In the genomic region with DNA sequence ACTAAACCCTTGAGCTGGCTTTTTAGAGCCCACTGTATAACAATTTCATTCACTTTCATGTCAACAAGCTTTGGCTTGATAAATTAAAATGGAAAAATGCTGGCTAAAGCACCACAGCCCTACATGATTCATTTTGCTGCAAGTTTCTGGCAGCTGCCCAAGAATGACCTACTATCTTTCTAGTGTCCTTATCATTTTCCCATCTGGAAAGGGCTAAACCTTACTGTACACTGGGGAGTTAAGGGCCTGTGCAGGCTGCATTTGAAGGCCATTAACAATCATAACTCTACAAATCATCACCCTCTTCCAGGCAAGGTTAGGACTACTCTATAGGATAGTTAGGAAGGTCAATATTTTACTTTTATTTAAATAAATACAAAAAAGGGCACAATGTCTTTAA, we compare ENCODE assay signal across 8 cellular contexts.
A peak's percentile ranks its signal among the peaks of the same experiment; 100 is the strongest.
DNase-seq lines count a peak whose midpoint lies in the region; TF ChIP-seq lines count a peak whose summit lies in the region.

No MANE protein-coding gene starts in this region.

- no peak overlapping the region for H3K4me3 ChIP-seq in lower leg skin (ENCODE audit: low read depth, poor library complexity, severe bottlenecking)
- H3K4me3 ChIP-seq in vagina: no peak overlapping the region

- no peaks in the 10 kb centered on the region for H3K9me3 ChIP-seq in vagina

- intact Hi-C loops in lower leg skin (cut with DNase I; ENCODE audit: low total_unique reads) (no loop called here), vagina (cut with DNase I) (no loop called here)

- TF ChIP-seq CTCF in lower leg skin (IDR thresholded peaks at IDR 0.05): no peak
- TF ChIP-seq CTCF in vagina (IDR thresholded peaks at IDR 0.05): no peak

- no peak for TF ChIP-seq POLR2A in lower leg skin (IDR thresholded peaks at IDR 0.05)
- no peak for TF ChIP-seq POLR2A in vagina (IDR thresholded peaks at IDR 0.05)

- DNase-seq in AG08396 (ENCODE audit: low spot score): peak; percentile 33
- peak; percentile 68 for DNase-seq in HT-29 (ENCODE audit: low spot score)
- peak; percentile 91 for DNase-seq in RPMI7951 (ENCODE audit: low read depth)
- peak; percentile 73 for DNase-seq in glomerular endothelial cell (ENCODE audit: extremely low read depth, low read depth, low spot score)
- DNase-seq in lower leg skin (ENCODE audit: low spot score in 2 of 2): no peak
- DNase-seq in hypothalamus (lab: John Stamatoyannopoulos, UW): no peak
- DNase-seq in 8988T: no peak
- no peak for DNase-seq in vagina (ENCODE audit: extremely low spot score in 2 of 2)

- no peaks in the 10 kb centered on the region for H3K27me3 ChIP-seq in vagina

- no peaks in the 10 kb centered on the region for H3K36me3 ChIP-seq in vagina

- H3K27ac ChIP-seq in vagina: no peak overlapping the region

- H3K4me1 ChIP-seq in vagina: no peaks in the 10 kb centered on the region

Comparison
In these comparisons a context has a peak if more than half of its experiments do, and no peak if none do; other contexts are left out.
1. DNase-seq: peak in AG08396 (single experiment), HT-29 (single experiment), RPMI7951 (single experiment) and glomerular endothelial cell (single experiment); none in lower leg skin (0 of 2), hypothalamus (0 of 51), 8988T (single experiment) and vagina (0 of 2).